Comparison of ENCODE assay signal across 8 cellular contexts in the genomic region with DNA sequence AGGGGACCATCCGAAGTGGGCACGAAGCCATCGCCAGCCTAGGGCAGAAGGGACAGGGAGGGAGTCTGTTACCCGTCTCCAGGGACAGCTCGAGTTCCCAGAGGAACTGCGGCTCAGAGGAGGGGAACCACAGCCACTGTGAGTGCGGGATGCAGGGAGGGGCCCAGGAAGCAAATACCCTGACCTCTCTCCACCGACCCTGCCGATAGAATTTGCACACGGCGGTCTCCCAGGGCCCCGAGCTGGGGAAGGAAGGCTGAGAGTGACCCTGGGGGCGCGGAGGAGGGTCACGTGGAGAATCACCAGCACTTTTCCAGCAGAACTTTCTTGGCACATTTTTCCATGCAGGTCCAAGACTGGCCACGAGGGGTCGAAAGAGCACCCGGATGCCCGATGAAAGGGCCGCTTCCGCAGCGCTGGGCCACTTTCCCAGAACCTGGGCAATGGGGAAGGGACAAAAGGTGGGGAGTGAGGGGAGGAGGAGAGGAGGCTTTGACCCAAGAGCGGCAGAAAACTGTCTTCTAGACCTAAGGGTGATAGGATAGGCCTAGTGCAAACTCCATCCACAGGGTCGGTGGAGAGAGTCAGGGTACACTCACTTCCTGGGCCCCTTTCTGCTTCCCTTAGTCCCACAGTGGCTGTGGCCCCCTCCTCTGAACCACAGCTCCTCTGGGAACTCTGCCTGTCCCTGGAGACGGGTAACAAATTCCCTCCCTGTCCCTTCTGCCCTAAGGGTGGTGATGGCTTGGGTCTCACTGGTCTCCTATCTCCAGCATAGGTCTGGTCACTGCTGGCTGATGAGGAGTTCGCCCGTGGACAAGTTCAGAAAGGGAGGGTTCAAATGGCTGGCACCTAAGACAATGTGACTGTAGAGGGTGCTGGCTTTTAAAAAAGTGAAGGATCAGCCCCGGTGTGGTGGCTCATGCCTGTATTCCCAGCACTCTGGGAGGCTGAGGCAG. TPM values are rescaled to one million over a fixed set of nuclear protein-coding genes. Genes with fewer than 3 reads are reported as not detected.
A peak's percentile ranks its signal among the peaks of the same experiment; 100 is the strongest.
DNase-seq lines count a peak whose midpoint lies in the region; ATAC-seq, FAIRE-seq and TF ChIP-seq lines count a peak whose summit lies in the region.

No MANE protein-coding gene starts in this region.

- H3K4me3 Mint-ChIP-seq in activated T-cell treated with anti-CD3 and anti-CD28 coated beads, Interleukin-2, amount 50 U/mL, for 4 hours = peak overlapping the region; percentile 45

- intact Hi-C loops in esophagus squamous epithelium (cut with DNase I) = no loop called here

- H3K4me3 ChIP-seq in ACC112 (ENCODE audit: low read depth, low read length) = peak overlapping the region; percentile 49
- peak overlapping the region in 3 of 4 donors; percentile 12 to 39 (median 17) for H3K4me3 ChIP-seq in esophagus squamous epithelium
- peak overlapping the region in 1 of 2 donors; percentile 26 for H3K4me3 ChIP-seq in mucosa of rectum (ENCODE audit: low read length in 2 of 2)

- H3K36me3 ChIP-seq in ACC112 (ENCODE audit: insufficient read depth, low read length) = peaks cover 7% of the 10 kb centered on the region; the same call in 1 of the 2 replicates
- H3K36me3 ChIP-seq in esophagus squamous epithelium = peaks cover 5 to 38% (median 14%) of the 10 kb centered on the region in 3 donors
- peaks cover 12 to 19% of the 10 kb centered on the region in 2 donors for H3K36me3 ChIP-seq in mucosa of rectum (ENCODE audit: control insufficient read depth in 2 of 2, insufficient read depth in 2 of 2, low read length in 2 of 2)

- peaks cover 2% of the 10 kb centered on the region; the same call in 1 of the 2 replicates for H3K27me3 ChIP-seq in ACC112 (ENCODE audit: insufficient read depth, low read length)
- peaks cover 0 to 17% (median 4%) of the 10 kb centered on the region in 4 donors for H3K27me3 ChIP-seq in esophagus squamous epithelium
- H3K27me3 ChIP-seq in mucosa of rectum (ENCODE audit: control insufficient read depth in 2 of 2, insufficient read depth in 2 of 2, low read length in 2 of 2) = peaks cover 3 to 5% of the 10 kb centered on the region in 2 donors

- H3K27me3 Mint-ChIP-seq in activated T-cell treated with anti-CD3 and anti-CD28 coated beads, Interleukin-2, amount 50 U/mL, for 4 hours (ENCODE audit: low read depth) = peaks cover 14% of the 10 kb centered on the region

- H3K4me1 ChIP-seq in ACC112 (ENCODE audit: control insufficient read depth, insufficient read depth, low read length, unreplicated experiment) (peaks cover 4% of the 10 kb centered on the region), esophagus squamous epithelium (peaks cover 7 to 11% (median 8%) of the 10 kb centered on the region in 3 donors), mucosa of rectum (ENCODE audit: control insufficient read depth in 2 of 2, insufficient read depth in 2 of 2, low read length in 2 of 2) (peaks cover 5 to 9% of the 10 kb centered on the region in 2 donors)

- H3K36me3 Mint-ChIP-seq in activated T-cell treated with anti-CD3 and anti-CD28 coated beads, Interleukin-2, amount 50 U/mL, for 4 hours (ENCODE audit: insufficient read depth) = peaks cover 16% of the 10 kb centered on the region

- H3K9me3 ChIP-seq in esophagus squamous epithelium (no peaks in the 10 kb centered on the region), mucosa of rectum (ENCODE audit: control insufficient read depth in 2 of 2, low read length in 2 of 2) (no peaks in the 10 kb centered on the region)

- H3K9ac ChIP-seq in mucosa of rectum (ENCODE audit: low read depth in 1 of 2, low read length in 2 of 2) = peak overlapping the region; percentile 14 to 23

- H2AFZ ChIP-seq in ACC112 (ENCODE audit: low read length, unreplicated experiment) = no peak overlapping the region

- H3K9me3 Mint-ChIP-seq in activated T-cell treated with anti-CD3 and anti-CD28 coated beads, Interleukin-2, amount 50 U/mL, for 4 hours = peaks cover 6% of the 10 kb centered on the region

- ATAC-seq in activated T-cell treated with anti-CD3 and anti-CD28 coated beads, Interleukin-2, amount 50 U/mL, for 4 hours = peak; percentile 40 to 43
- ATAC-seq in GM21723 (IDR thresholded peaks at IDR 0.05; ENCODE audit: unreplicated experiment) = no peak

- 7 to 12% methylated on average over 11 to 26 of the region's 28 CpGs for whole genome bisulfite sequencing in esophagus squamous epithelium, 2 donors

- peak; percentile 88 to 93 (median 90) for TF ChIP-seq CTCF in esophagus squamous epithelium (IDR thresholded peaks at IDR 0.05)

- no peaks in the 10 kb centered on the region for H3K79me2 ChIP-seq in ACC112 (ENCODE audit: control insufficient read depth, insufficient read depth, low read length, unreplicated experiment)

- TF ChIP-seq POLR2A in esophagus squamous epithelium (IDR thresholded peaks at IDR 0.05) = no peak

- peak; percentile 54 for FAIRE-seq in GM18507 (lab: Jason Lieb, UNC)

- H3K4me1 Mint-ChIP-seq in activated T-cell treated with anti-CD3 and anti-CD28 coated beads, Interleukin-2, amount 50 U/mL, for 4 hours (ENCODE audit: low read depth) = peaks cover 13% of the 10 kb centered on the region

- H3K27ac ChIP-seq in ACC112 (ENCODE audit: low read depth, low read length) (no peak overlapping the region), esophagus squamous epithelium (peak overlapping the region in 3 of 4 donors; percentile 30 to 55 (median 55)), mucosa of rectum (ENCODE audit: low read depth in 2 of 2, low read length in 2 of 2) (no peak overlapping the region), substantia nigra (ENCODE audit: low read depth, low read length, poor library complexity, severe bottlenecking) (peak overlapping the region; percentile 50)

- DNase-seq in GM18507 (ENCODE audit: extremely low spot score, insufficient read length, low read depth) (no peak), NCI-H526 (lab: John Stamatoyannopoulos, UW) (peak; percentile 51 to 74), esophagus squamous epithelium (lab: John Stamatoyannopoulos, UW) (no peak), substantia nigra (lab: John Stamatoyannopoulos, UW) (peak in 46 of 49 donors; percentile 8 to 78 (median 51))
- peak; percentile 33 for DNase-seq in activated T-cell treated with anti-CD3 and anti-CD28 coated beads, Interleukin-2, amount 50 U/mL, for 4 hours

RNA-seq across cellular contexts. Expression of a gene that starts 5.3 kb away (rescaled TPM):
- total RNA-seq in activated T-cell treated with anti-CD3 and anti-CD28 coated beads, Interleukin-2, amount 50 U/mL, for 4 hours = under 1 TPM in 1 of 3 donors, not detected in 2; 0.05 TPM
- total RNA-seq in esophagus squamous epithelium = 1 to 10 TPM in 3 of 4 donors, under 1 TPM in 1; 0.76 to 1.4 (median 1.2) TPM

RNA-seq across cellular contexts. Expression of a gene that starts 22.7 kb away (rescaled TPM):
- 10 to 100 TPM; 14.1 to 15.5 (median 15.1) TPM for total RNA-seq in activated T-cell treated with anti-CD3 and anti-CD28 coated beads, Interleukin-2, amount 50 U/mL, for 4 hours
- 10 to 100 TPM in 2 of 4 donors, 1 to 10 TPM in 2; 4.7 to 12.4 (median 10.1) TPM for total RNA-seq in esophagus squamous epithelium

RNA-seq across cellular contexts. Expression of a gene that starts 31.8 kb away (rescaled TPM):
- total RNA-seq in activated T-cell treated with anti-CD3 and anti-CD28 coated beads, Interleukin-2, amount 50 U/mL, for 4 hours = 100 to 1,000 TPM; 136 to 178 (median 150) TPM
- 100 to 1,000 TPM in 1 of 4 donors, 10 to 100 TPM in 3; 38.6 to 617 (median 58.3) TPM for total RNA-seq in esophagus squamous epithelium

Comparison
In these comparisons a context has a peak if more than half of its experiments do, and no peak if none do; other contexts are left out.
1. H3K27ac ChIP-seq: peak in esophagus squamous epithelium (3 of 4) and substantia nigra (single experiment); none in ACC112 (single experiment) and mucosa of rectum (0 of 2).
2. DNase-seq: peak in NCI-H526 (2 of 2), activated T-cell treated with anti-CD3 and anti-CD28 coated beads, Interleukin-2, amount 50 U/mL, for 4 hours (single experiment) and substantia nigra (46 of 49); none in GM18507 (single experiment) and esophagus squamous epithelium (single experiment).